In genomic region chr7:139118234-139118802, GRCh38 we compare ENCODE assay signal across 1 cellular context.
TF ChIP-seq lines count a peak whose summit lies in the region.

No MANE protein-coding gene starts in this region.

TF ChIP-seq in HepG2, 621 proteins besides CTCF, POLR2A, EP300 and RAD21 (continued from another document):
- TF ChIP-seq THAP9 (CRISPR knock-in tag; IDR thresholded peaks at IDR 0.05; ENCODE audit: borderline replicate concordance): no peak
- TF ChIP-seq BCL6 (CRISPR knock-in tag; IDR thresholded peaks at IDR 0.05): 0 out of 2 replicates have a peak, but pooled peaks have one; percentile 9
- TF ChIP-seq HNRNPUL1 (IDR thresholded peaks at IDR 0.05; ENCODE audit: low read depth, low read length): no peak
- TF ChIP-seq ZHX1 (CRISPR knock-in tag; IDR thresholded peaks at IDR 0.05; ENCODE audit: low read depth): no peak
- TF ChIP-seq FOSL2 (CRISPR knock-in tag; IDR thresholded peaks at IDR 0.05): peak; percentile 93
- TF ChIP-seq ELK4 (CRISPR knock-in tag; IDR thresholded peaks at IDR 0.05; ENCODE audit: borderline replicate concordance): no peak
- peak; percentile 13; the same call in 1 of the 2 replicates for TF ChIP-seq NFE2L2 (IDR thresholded peaks at IDR 0.05; ENCODE audit: low read length)
- TF ChIP-seq ZNF768 (CRISPR knock-in tag; IDR thresholded peaks at IDR 0.05): peak; percentile 64; the same call in 1 of the 2 replicates
- TF ChIP-seq ZNF30 (CRISPR knock-in tag; IDR thresholded peaks at IDR 0.05): no peak
- TF ChIP-seq FOXA3 (CRISPR knock-in tag; IDR thresholded peaks at IDR 0.05): 0 out of 2 replicates have a peak, but pooled peaks have one; percentile 8
- TF ChIP-seq ATF3 (CRISPR knock-in tag; IDR thresholded peaks at IDR 0.05): peak; percentile 52; the same call in 1 of the 2 replicates
- TF ChIP-seq MAFK (conservative IDR thresholded peaks at IDR 0.05 in 1 of 2, IDR thresholded peaks at IDR 0.05 in 1 of 2; ENCODE audit: low read length in 2 of 2): peak; percentile 51 to 65
- no peak for TF ChIP-seq LCORL (IDR thresholded peaks at IDR 0.05)
- TF ChIP-seq LCORL (CRISPR knock-in tag; IDR thresholded peaks at IDR 0.05): peak; percentile 44; the same call in 1 of the 2 replicates
- no peak for TF ChIP-seq ZFP1 (CRISPR knock-in tag; IDR thresholded peaks at IDR 0.05)
- peak; percentile 16; the same call in 1 of the 2 replicates for TF ChIP-seq ARID4A (CRISPR knock-in tag; IDR thresholded peaks at IDR 0.05; ENCODE audit: borderline replicate concordance)
- peak; percentile 70 for TF ChIP-seq MAFF (IDR thresholded peaks at IDR 0.05; ENCODE audit: low read depth, low read length)
- 0 out of 2 replicates have a peak, but pooled peaks have one; percentile 19 for TF ChIP-seq GATAD2A (CRISPR knock-in tag; IDR thresholded peaks at IDR 0.05)
- no peak for TF ChIP-seq SOX6 (IDR thresholded peaks at IDR 0.05)
- 0 out of 2 replicates have a peak, but pooled peaks have one; percentile 11 for TF ChIP-seq SOX6 (CRISPR knock-in tag; IDR thresholded peaks at IDR 0.05)
- no peak for TF ChIP-seq JARID2 (CRISPR knock-in tag; IDR thresholded peaks at IDR 0.05; ENCODE audit: insufficient replicate concordance)
- TF ChIP-seq MAX (IDR thresholded peaks at IDR 0.05): no peak
- TF ChIP-seq NFYB (CRISPR knock-in tag; IDR thresholded peaks at IDR 0.05): no peak
- TF ChIP-seq POLR2AphosphoS2 (IDR thresholded peaks at IDR 0.05; ENCODE audit: low read depth, low read length): no peak
- no peak for TF ChIP-seq ZNF224 (CRISPR knock-in tag; IDR thresholded peaks at IDR 0.05)
- no peak for TF ChIP-seq AGO2 (optimal IDR thresholded peaks at IDR 0.05; ENCODE audit: low read depth, low read length)
